In the genomic region with DNA sequence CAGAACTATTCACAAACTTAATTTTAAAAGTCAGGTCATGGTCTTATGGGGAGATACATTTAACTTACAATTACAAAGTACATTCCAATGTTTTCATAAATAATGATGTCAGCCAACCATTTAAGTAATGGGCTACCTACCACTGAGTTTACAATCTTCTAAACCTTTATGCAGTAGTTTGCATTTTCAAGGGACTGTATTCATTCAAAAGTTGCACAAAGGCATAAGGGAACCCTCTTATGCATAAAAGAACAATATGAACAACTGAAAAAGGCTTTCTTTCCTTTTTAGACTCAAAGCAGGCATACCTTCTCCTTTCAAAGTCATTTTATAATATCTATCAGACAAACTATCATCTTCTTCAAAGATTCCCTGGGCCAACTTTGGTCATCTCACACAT, we compare ENCODE assay signal across 26 cellular contexts.
A peak's percentile ranks its signal among the peaks of the same experiment; 100 is the strongest.
DNase-seq lines count a peak whose midpoint lies in the region; ATAC-seq, FAIRE-seq and TF ChIP-seq lines count a peak whose summit lies in the region.
"Had no signal": no experiment of that assay in that cellular context is flagged by ENCODE, and none has a peak within 500 bp of the region (broad histone marks: within the 10 kb centered on the region; RNA-seq: fewer than 3 reads in every experiment).

No MANE protein-coding gene starts in this region.

- intact Hi-C loops in K562 (cut with micrococcal nuclease) = no loop called here

- no peak for TF ChIP-seq RAD21 in K562 (CRISPR knock-in tag; conservative IDR thresholded peaks at IDR 0.05 in 1 of 2, IDR thresholded peaks at IDR 0.05 in 1 of 2)

- H3K27me3 ChIP-seq in HUES64 (ENCODE audit: insufficient read depth, low read length) (no peaks in the 10 kb centered on the region), K562 (ENCODE audit: control insufficient read depth in 2 of 2, insufficient read depth in 2 of 2, low read length in 2 of 2) (no peaks in the 10 kb centered on the region)
- H3K27me3 ChIP-seq: BE2C, BLaER1 had no signal

- no peaks in the 10 kb centered on the region for H3K9me1 ChIP-seq in K562 (ENCODE audit: control insufficient read depth, insufficient read depth, low read length)

- H3K9ac ChIP-seq in HUES64 (ENCODE audit: low read depth, low read length) = no peak overlapping the region
- H3K9ac ChIP-seq in K562 (ENCODE audit: insufficient read depth in 1 of 2, low read depth in 2 of 2, low read length in 2 of 2) = no peak overlapping the region
- H3K9ac ChIP-seq: BLaER1 had no signal

- H3K4me3 ChIP-seq in HUES64 (ENCODE audit: low read length) (no peak overlapping the region), K562 (no peak overlapping the region)
- H3K4me3 ChIP-seq: BLaER1, GM12878 had no signal

- no peak overlapping the region for H3K4me2 ChIP-seq in K562 (ENCODE audit: insufficient read depth, low read length)
- H3K4me2 ChIP-seq: BLaER1 had no signal

- TF ChIP-seq POLR2A in K562 (conservative IDR thresholded peaks at IDR 0.05) = no peak

- H3K27ac ChIP-seq in HUES64 (ENCODE audit: low read depth, low read length) (peak overlapping the region; percentile 10; the same call in 1 of the 2 replicates), K562 (ENCODE audit: extremely low read depth, low read depth, low read length) (no peak overlapping the region)
- H3K27ac ChIP-seq: BLaER1 had no signal

- no peak overlapping the region for H2AFZ ChIP-seq in K562 (ENCODE audit: low read depth, low read length)

- ATAC-seq in K562 (no peak), GM21786 (IDR thresholded peaks at IDR 0.05; ENCODE audit: unreplicated experiment) (no peak), HG02885 (IDR thresholded peaks at IDR 0.05; ENCODE audit: poor library complexity, unreplicated experiment) (no peak)
- ATAC-seq: GM12878 had no signal

- in situ Hi-C loops in K562 (cut with MboI) = no loop called here

- peak; percentile 26 for FAIRE-seq in K562 (lab: Jason Lieb, UNC)
- FAIRE-seq: A204.1, GM12878, GM12892, GM18507, GM19239 had no signal

- BruUV-seq in K562 (replicated peaks; lab: Mats Ljungman, UMichigan) = no TSS peak

- H3K4me1 ChIP-seq in HUES64 (ENCODE audit: insufficient read depth, low read length) (peaks cover 8% of the 10 kb centered on the region; the same call in 1 of the 2 replicates), K562 (replicated peaks in 1 of 2; ENCODE audit: control insufficient read depth in 2 of 2, insufficient read depth in 2 of 2, low read length in 2 of 2) (no peaks in the 10 kb centered on the region)
- H3K4me1 ChIP-seq: BE2C, BLaER1 had no signal

- H3K79me2 ChIP-seq in K562 (ENCODE audit: control insufficient read depth, insufficient read depth, low read length) = no peaks in the 10 kb centered on the region

- no peak for TF ChIP-seq CTCF in K562 (IDR thresholded peaks at IDR 0.05 in 2 of 3, conservative IDR thresholded peaks at IDR 0.05 in 1 of 3; ENCODE audit: insufficient read depth in 2 of 3, low read depth in 1 of 3, low read length in 3 of 3)

- H3K36me3 ChIP-seq in HUES64 (ENCODE audit: insufficient read depth, low read length) = 0 out of 2 replicates have a peak, but pooled peaks cover 9% of the 10 kb centered on the region
- H3K36me3 ChIP-seq in K562 (ENCODE audit: control insufficient read depth, insufficient read depth, low read length) = no peaks in the 10 kb centered on the region
- H3K36me3 ChIP-seq: BE2C had no signal

- CTCF ChIA-PET in K562 (lab: Yijun Ruan, JAX; ENCODE audit: low intra/inter-chr PET ratio) = no interaction called here

- TF ChIP-seq EP300 in K562 (IDR thresholded peaks at IDR 0.05; ENCODE audit: low read length) = no peak

- POLR2A ChIA-PET in K562 (lab: Yijun Ruan, JAX) = no interaction called here

- H3K9me3 ChIP-seq in HUES64 (ENCODE audit: insufficient read depth, low read depth, low read length) (peaks cover 27% of the 10 kb centered on the region), K562 (replicated peaks; ENCODE audit: control insufficient read depth, insufficient read depth, low read depth, low read length) (peaks cover 3% of the 10 kb centered on the region; the same call in 1 of the 2 replicates)
- H3K9me3 ChIP-seq: BE2C had no signal

- DNase-seq in K562 (ENCODE audit: extremely low read depth in 1 of 4, low spot score in 3 of 4) (no peak), NCI-H1048 (lab: John Stamatoyannopoulos, UW) (no peak)
- DNase-seq: 8988T; ACHN; BE2C; C1 segment of cervical spinal cord; CD4-positive, alpha-beta memory T cell; CD4-positive, CD25-positive, alpha-beta regulatory T cell; CD8-positive, alpha-beta memory T cell; COR-L47; DMS 273 treated with DMSO at 0.1 percent for 48 hours; DMS153; DMS53; DMS79; DND-41; EL; GDM1 had no signal

- no peaks in the 10 kb centered on the region for H4K20me1 ChIP-seq in K562 (replicated peaks; ENCODE audit: control insufficient read depth, insufficient read depth, low read length)
- H4K20me1 ChIP-seq: BLaER1 had no signal

TF ChIP-seq in K562, 482 proteins besides CTCF, POLR2A, EP300 and RAD21:
- no peak for TF ChIP-seq CC2D1A (IDR thresholded peaks at IDR 0.05)
- TF ChIP-seq ZNF644 (tag; IDR thresholded peaks at IDR 0.05; ENCODE audit: low read depth) = no peak
- no peak for TF ChIP-seq NBN (IDR thresholded peaks at IDR 0.05; ENCODE audit: low read depth)
- TF ChIP-seq ERF (CRISPR knock-in tag; IDR thresholded peaks at IDR 0.05) = no peak
- no peak for TF ChIP-seq CBX5 (IDR thresholded peaks at IDR 0.05; ENCODE audit: borderline replicate concordance, low read depth)
- TF ChIP-seq, protein P1, sequence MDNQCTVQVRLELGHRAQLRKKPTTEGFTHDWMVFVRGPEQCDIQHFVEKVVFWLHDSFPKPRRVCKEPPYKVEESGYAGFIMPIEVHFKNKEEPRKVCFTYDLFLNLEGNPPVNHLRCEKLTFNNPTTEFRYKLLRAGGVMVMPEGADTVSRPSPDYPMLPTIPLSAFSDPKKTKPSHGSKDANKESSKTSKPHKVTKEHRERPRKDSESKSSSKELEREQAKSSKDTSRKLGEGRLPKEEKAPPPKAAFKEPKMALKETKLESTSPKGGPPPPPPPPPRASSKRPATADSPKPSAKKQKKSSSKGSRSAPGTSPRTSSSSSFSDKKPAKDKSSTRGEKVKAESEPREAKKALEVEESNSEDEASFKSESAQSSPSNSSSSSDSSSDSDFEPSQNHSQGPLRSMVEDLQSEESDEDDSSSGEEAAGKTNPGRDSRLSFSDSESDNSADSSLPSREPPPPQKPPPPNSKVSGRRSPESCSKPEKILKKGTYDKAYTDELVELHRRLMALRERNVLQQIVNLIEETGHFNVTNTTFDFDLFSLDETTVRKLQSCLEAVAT (IDR thresholded peaks at IDR 0.05) = no peak
- no peak for TF ChIP-seq SOX6 (IDR thresholded peaks at IDR 0.05)
- TF ChIP-seq FOXA3 (CRISPR knock-in tag; conservative IDR thresholded peaks at IDR 0.05 in 1 of 2, IDR thresholded peaks at IDR 0.05 in 1 of 2) = no peak
- TF ChIP-seq BACH1 (tag; IDR thresholded peaks at IDR 0.05) = no peak
- TF ChIP-seq RAD51 (IDR thresholded peaks at IDR 0.05; ENCODE audit: borderline replicate concordance, low read depth) = no peak
- no peak for TF ChIP-seq FOXM1 (IDR thresholded peaks at IDR 0.05; ENCODE audit: low read depth)
- no peak for TF ChIP-seq FOXM1 (CRISPR knock-in tag; IDR thresholded peaks at IDR 0.05; ENCODE audit: low read depth)
- no peak for TF ChIP-seq NCOA2 (IDR thresholded peaks at IDR 0.05; ENCODE audit: partially characterized antibody in 2 of 2)
- no peak for TF ChIP-seq C11orf30 (IDR thresholded peaks at IDR 0.05; ENCODE audit: low read depth)
- no peak for TF ChIP-seq KDM5B (IDR thresholded peaks at IDR 0.05; ENCODE audit: insufficient replicate concordance, low read depth, low read length)
- TF ChIP-seq TAF7 (tag; IDR thresholded peaks at IDR 0.05) = no peak
- TF ChIP-seq ZNF212 (CRISPR knock-in tag; IDR thresholded peaks at IDR 0.05) = no peak
- no peak for TF ChIP-seq NR2C2 (CRISPR knock-in tag; IDR thresholded peaks at IDR 0.05)
- TF ChIP-seq NR2C2 (tag; IDR thresholded peaks at IDR 0.05) = no peak
